Comparison of ENCODE assay signal across 1 cellular context in the genomic region with DNA sequence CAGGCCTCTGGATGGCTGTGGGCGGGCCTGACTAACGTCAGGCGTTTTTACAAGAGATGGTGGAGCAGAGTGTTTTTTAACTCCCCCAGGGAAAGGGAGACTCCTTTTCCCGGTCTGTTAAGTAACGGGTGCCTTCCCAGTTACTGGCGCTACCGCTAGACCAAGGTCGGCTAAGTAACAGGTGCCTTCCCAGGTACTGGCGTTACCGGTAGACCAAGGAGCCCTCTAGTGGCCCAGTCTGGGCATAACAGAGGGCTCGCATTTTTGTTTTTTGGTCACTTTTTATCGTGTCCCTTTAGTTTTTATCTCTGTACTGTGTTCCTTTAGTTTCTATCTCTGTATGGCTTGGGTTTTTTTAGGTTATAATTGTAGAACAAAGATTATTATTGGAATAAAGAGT.
TF ChIP-seq lines count a peak whose summit lies in the region.

No MANE protein-coding gene starts in this region.

TF ChIP-seq in GM12878, 131 proteins besides CTCF, POLR2A, EP300 and RAD21:
- TF ChIP-seq NBN (IDR thresholded peaks at IDR 0.05) = no peak
- TF ChIP-seq, protein P1, sequence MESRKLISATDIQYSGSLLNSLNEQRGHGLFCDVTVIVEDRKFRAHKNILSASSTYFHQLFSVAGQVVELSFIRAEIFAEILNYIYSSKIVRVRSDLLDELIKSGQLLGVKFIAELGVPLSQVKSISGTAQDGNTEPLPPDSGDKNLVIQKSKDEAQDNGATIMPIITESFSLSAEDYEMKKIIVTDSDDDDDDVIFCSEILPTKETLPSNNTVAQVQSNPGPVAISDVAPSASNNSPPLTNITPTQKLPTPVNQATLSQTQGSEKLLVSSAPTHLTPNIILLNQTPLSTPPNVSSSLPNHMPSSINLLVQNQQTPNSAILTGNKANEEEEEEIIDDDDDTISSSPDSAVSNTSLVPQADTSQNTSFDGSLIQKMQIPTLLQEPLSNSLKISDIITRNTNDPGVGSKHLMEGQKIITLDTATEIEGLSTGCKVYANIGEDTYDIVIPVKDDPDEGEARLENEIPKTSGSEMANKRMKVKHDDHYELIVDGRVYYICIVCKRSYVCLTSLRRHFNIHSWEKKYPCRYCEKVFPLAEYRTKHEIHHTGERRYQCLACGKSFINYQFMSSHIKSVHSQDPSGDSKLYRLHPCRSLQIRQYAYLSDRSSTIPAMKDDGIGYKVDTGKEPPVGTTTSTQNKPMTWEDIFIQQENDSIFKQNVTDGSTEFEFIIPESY (IDR thresholded peaks at IDR 0.05) = peak; percentile 60; the same call in 1 of the 2 replicates
TF ChIP-seq in GM12878: peak in this region for 1.
